12 cellular contexts compared by ENCODE assay signal in genomic region chr2:10009811-10010781, GRCh38. TPM values are rescaled to one million over a fixed set of nuclear protein-coding genes. Genes with fewer than 3 reads are reported as not detected.
DNase-seq lines count a peak whose midpoint lies in the region; ATAC-seq and TF ChIP-seq lines count a peak whose summit lies in the region.
"Had no signal": no experiment of that assay in that cellular context is flagged by ENCODE, and none has a peak within 500 bp of the region (broad histone marks: within the 10 kb centered on the region; RNA-seq: fewer than 3 reads in every experiment).

No MANE protein-coding gene starts in this region.

- WGBS in heart left ventricle, 4 donors, result 60 to 72% (median 65%) methylated on average over 32 to 36 of the region's 36 CpGs

- H3K36me3 ChIP-seq in Peyer's patch, result no peaks in the 10 kb centered on the region
- no peaks in the 10 kb centered on the region for H3K36me3 ChIP-seq in heart left ventricle

- H3K4me3 ChIP-seq in AG10803 (ENCODE audit: low read length) (no peak overlapping the region), Peyer's patch (no peak overlapping the region), heart left ventricle (no peak overlapping the region)

- no peaks in the 10 kb centered on the region for H3K9me3 ChIP-seq in Peyer's patch
- H3K9me3 ChIP-seq in heart left ventricle, result no peaks in the 10 kb centered on the region

- H3K27me3 ChIP-seq in Peyer's patch, result no peaks in the 10 kb centered on the region
- no peaks in the 10 kb centered on the region for H3K27me3 ChIP-seq in heart left ventricle

- ATAC-seq in heart left ventricle (peak; percentile 79 to 85 (median 81)), GM19328 (IDR thresholded peaks at IDR 0.05; ENCODE audit: unreplicated experiment) (no peak), GM19023 (IDR thresholded peaks at IDR 0.05; ENCODE audit: unreplicated experiment) (no peak)
- ATAC-seq: activated naive CD8-positive, alpha-beta T cell treated with anti-CD3 and anti-CD28 coated beads, Interleukin-2, amount 50 U/mL, for 24 hours had no signal

- H3K4me1 ChIP-seq in Peyer's patch, result peaks cover 0 to 17% (median 0%) of the 10 kb centered on the region in 4 donors
- H3K4me1 ChIP-seq in heart left ventricle, result peaks cover 6 to 44% (median 34%) of the 10 kb centered on the region in 12 donors

- intact Hi-C loops in heart left ventricle (cut with DNase I), result loop anchor here in 3 of 10 donors (2.0 to 5.0 kb wide), 2 partner anchors 25 to 32 kb away; partner anchors contain the start of gene KLF11 (in 2 of the 3)

- TF ChIP-seq POLR2A in Peyer's patch (IDR thresholded peaks at IDR 0.05), result no peak
- TF ChIP-seq POLR2A in heart left ventricle (IDR thresholded peaks at IDR 0.05), result no peak

- peak overlapping the region in 3 of 4 donors; percentile 3 to 60 (median 42) for H3K27ac ChIP-seq in Peyer's patch
- H3K27ac ChIP-seq in heart left ventricle, result peak overlapping the region; percentile 28 to 90 (median 70)

- DNase-seq in AG10803 (ENCODE audit: low read depth) (peak; percentile 81), Peyer's patch (peak; percentile 25 to 68 (median 57)), heart left ventricle (peak; percentile 82 to 95 (median 94)), putamen (ENCODE audit: low spot score) (peak; percentile 16), UCSD-AML1 (lab: John Stamatoyannopoulos, UW; ENCODE audit: unreplicated experiment) (no peak), Kasumi-1 (lab: John Stamatoyannopoulos, UW) (no peak)
- DNase-seq: activated CD4-positive, alpha-beta T cell treated with anti-CD3 and anti-CD28 coated beads for 48 hours; activated naive CD8-positive, alpha-beta T cell treated with anti-CD3 and anti-CD28 coated beads, Interleukin-2, amount 50 U/mL, for 24 hours; glutamatergic neuron; RPMI8226 had no signal

- TF ChIP-seq CTCF in AG10803 (conservative IDR thresholded peaks at IDR 0.05; ENCODE audit: low read length), result no peak
- no peak for TF ChIP-seq CTCF in Peyer's patch (IDR thresholded peaks at IDR 0.05)
- no peak for TF ChIP-seq CTCF in heart left ventricle (IDR thresholded peaks at IDR 0.05)

RNA-seq across cellular contexts. Expression of gene KLF11, which starts 33.3 kb away (rescaled TPM):
- total RNA-seq in Peyer's patch, result 10 to 100 TPM in 2 of 4 donors, 1 to 10 TPM in 2; 4.0 to 17.3 (median 11.5) TPM
- total RNA-seq in heart left ventricle, result 10 to 100 TPM; 11.8 to 43.8 (median 21.4) TPM
- polyA plus RNA-seq in heart left ventricle, result 1 to 10 TPM; 5.4 to 8.0 TPM

RNA-seq across cellular contexts. Expression of gene GRHL1, which starts 58.6 kb away (rescaled TPM):
- total RNA-seq in Peyer's patch, result 1 to 10 TPM in 3 of 4 donors, not detected in 1; 1.3 to 6.6 (median 1.5) TPM
- 1 to 10 TPM in 6 of 9 donors, under 1 TPM in 3; 0.79 to 2.8 (median 1.1) TPM for total RNA-seq in heart left ventricle
- polyA plus RNA-seq in heart left ventricle, result under 1 TPM; 0.50 to 0.57 TPM

Comparison
In these comparisons a context has a peak if more than half of its experiments do, and no peak if none do; other contexts are left out.
1. DNase-seq: peak in AG10803 (single experiment), Peyer's patch (3 of 3), heart left ventricle (5 of 5) and putamen (single experiment); none in UCSD-AML1 (single experiment) and Kasumi-1 (0 of 2).
2. ATAC-seq: peak in heart left ventricle (4 of 4); none in GM19328 (single experiment) and GM19023 (single experiment).